In genomic region chr4:56310401-56310800, GRCh38 we compare ENCODE assay signal across 23 cellular contexts.
"Had no signal": no experiment of that assay in that cellular context is flagged by ENCODE, and none has a peak within 500 bp of the region (broad histone marks: within the 10 kb centered on the region; RNA-seq: fewer than 3 reads in every experiment).

No MANE protein-coding gene starts in this region.

- H3K9me3 Mint-ChIP-seq: activated B cell treated with CpG ODN at 0.5 μM for 24 hours, T-cell had no signal

- ATAC-seq: activated CD8-positive, alpha-beta T cell treated with anti-CD3 and anti-CD28 coated beads, Interleukin-2, amount 10 ng/mL, durations not matched to agents 7 days and 5 days; body of pancreas; left lobe of liver; T-cell had no signal

- H3K9ac ChIP-seq: parathyroid adenoma had no signal

- H3K27ac ChIP-seq: body of pancreas, cardiac muscle cell, colonic mucosa, lower lobe of right lung, parathyroid adenoma, right atrium auricular region, suprapubic skin, tibial nerve had no signal

- H3K4me3 ChIP-seq: body of pancreas, cardiac muscle cell, colonic mucosa, lower lobe of right lung, right atrium auricular region, suprapubic skin, tibial nerve had no signal

- H3K27me3 ChIP-seq: body of pancreas, cardiac muscle cell, colonic mucosa, right atrium auricular region, suprapubic skin, tibial nerve had no signal

- H3K4me1 Mint-ChIP-seq: activated B cell treated with CpG ODN at 0.5 μM for 24 hours, T-cell had no signal

- H3K9me3 ChIP-seq: body of pancreas, colonic mucosa, lower lobe of right lung, right atrium auricular region, suprapubic skin, tibial nerve had no signal

- H3K79me2 ChIP-seq: parathyroid adenoma had no signal

- H2AFZ ChIP-seq: parathyroid adenoma had no signal

- DNase-seq: activated B cell treated with CpG ODN at 0.5 μM for 24 hours; activated CD4-positive, alpha-beta T cell treated with anti-CD3 and anti-CD28 coated beads, Interleukin-2, amount 50 U/mL, for 1 hour; activated CD8-positive, alpha-beta T cell treated with anti-CD3 and anti-CD28 coated beads, Interleukin-2, amount 10 ng/mL, durations not matched to agents 7 days and 5 days; activated effector memory CD4-positive, alpha-beta T cell treated with Interleukin-2 at 50 U/mL for 16 hours; activated naive CD4-positive, alpha-beta T cell treated with Interleukin-2 at 50 U/mL for 16 hours; activated T-cell treated with anti-CD3 and anti-CD28 coated beads for 4 hours; aorta; body of pancreas; colonic mucosa; effector CD8-positive, alpha-beta T cell; lower lobe of right lung; mesendoderm; stimulated activated CD4-positive, alpha-beta T cell treated with anti-CD3 and anti-CD28 coated beads, Interleukin-15, amount 100 ng/mL, for 24 hours; stimulated activated CD4-positive, alpha-beta T cell treated with anti-CD3 and anti-CD28 coated beads, Interleukin-2, amount 100 ng/mL, for 24 hours; stimulated activated naive CD4-positive, alpha-beta T cell; T-cell had no signal

- H3K4me3 Mint-ChIP-seq: activated B cell treated with CpG ODN at 0.5 μM for 24 hours; activated CD8-positive, alpha-beta T cell treated with anti-CD3 and anti-CD28 coated beads, Interleukin-2, amount 10 ng/mL, durations not matched to agents 7 days and 5 days; activated naive CD8-positive, alpha-beta T cell; T-cell had no signal

- H3K27me3 Mint-ChIP-seq: activated B cell treated with CpG ODN at 0.5 μM for 24 hours; activated naive CD8-positive, alpha-beta T cell; T-cell had no signal

- H3K27ac Mint-ChIP-seq: activated B cell treated with CpG ODN at 0.5 μM for 24 hours; activated CD8-positive, alpha-beta T cell treated with anti-CD3 and anti-CD28 coated beads, Interleukin-2, amount 10 ng/mL, durations not matched to agents 7 days and 5 days; activated naive CD8-positive, alpha-beta T cell; T-cell had no signal

- H3K36me3 Mint-ChIP-seq: activated naive CD8-positive, alpha-beta T cell; T-cell had no signal

- H3K36me3 ChIP-seq: cardiac muscle cell, colonic mucosa, lower lobe of right lung, right atrium auricular region, suprapubic skin had no signal

- H3K4me1 ChIP-seq: body of pancreas, colonic mucosa, lower lobe of right lung, parathyroid adenoma, right atrium auricular region, suprapubic skin, tibial nerve had no signal
